1 cellular context compared by ENCODE assay signal in the genomic region with DNA sequence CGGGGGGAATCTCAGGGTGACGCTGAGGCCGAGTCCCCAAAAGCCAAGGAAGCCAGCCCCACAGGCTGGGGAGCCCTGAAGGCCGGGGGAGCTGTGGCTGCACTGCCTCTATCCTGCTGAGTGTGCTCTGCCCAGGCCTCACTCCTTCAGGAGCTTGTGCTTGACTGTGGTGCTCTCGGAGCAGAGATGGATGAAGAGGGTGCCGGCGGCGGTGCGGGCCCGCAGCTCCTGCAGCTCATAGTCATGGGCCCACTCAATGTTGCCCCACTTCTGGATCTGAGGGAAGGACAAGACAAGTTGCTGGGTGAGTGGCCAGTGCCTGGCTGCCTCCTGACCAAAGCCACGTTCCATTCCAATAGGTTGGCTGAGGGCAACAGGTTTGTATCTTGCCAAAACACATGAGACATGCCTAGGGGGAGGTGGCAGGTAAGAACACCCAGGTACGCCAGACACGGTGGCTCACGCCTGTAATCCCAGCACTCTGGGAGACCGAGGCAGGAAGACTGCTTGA.
TF ChIP-seq lines count a peak whose summit lies in the region.

No MANE protein-coding gene starts in this region.

TF ChIP-seq in liver, 16 proteins besides CTCF, POLR2A, EP300 and RAD21:
- TF ChIP-seq GABPA (IDR thresholded peaks at IDR 0.05 in 1 of 2, conservative IDR thresholded peaks at IDR 0.05 in 1 of 2) (no peak), FOXA2 (IDR thresholded peaks at IDR 0.05) (no peak), HNF4G (IDR thresholded peaks at IDR 0.05) (no peak)
- TF ChIP-seq, protein P1, sequence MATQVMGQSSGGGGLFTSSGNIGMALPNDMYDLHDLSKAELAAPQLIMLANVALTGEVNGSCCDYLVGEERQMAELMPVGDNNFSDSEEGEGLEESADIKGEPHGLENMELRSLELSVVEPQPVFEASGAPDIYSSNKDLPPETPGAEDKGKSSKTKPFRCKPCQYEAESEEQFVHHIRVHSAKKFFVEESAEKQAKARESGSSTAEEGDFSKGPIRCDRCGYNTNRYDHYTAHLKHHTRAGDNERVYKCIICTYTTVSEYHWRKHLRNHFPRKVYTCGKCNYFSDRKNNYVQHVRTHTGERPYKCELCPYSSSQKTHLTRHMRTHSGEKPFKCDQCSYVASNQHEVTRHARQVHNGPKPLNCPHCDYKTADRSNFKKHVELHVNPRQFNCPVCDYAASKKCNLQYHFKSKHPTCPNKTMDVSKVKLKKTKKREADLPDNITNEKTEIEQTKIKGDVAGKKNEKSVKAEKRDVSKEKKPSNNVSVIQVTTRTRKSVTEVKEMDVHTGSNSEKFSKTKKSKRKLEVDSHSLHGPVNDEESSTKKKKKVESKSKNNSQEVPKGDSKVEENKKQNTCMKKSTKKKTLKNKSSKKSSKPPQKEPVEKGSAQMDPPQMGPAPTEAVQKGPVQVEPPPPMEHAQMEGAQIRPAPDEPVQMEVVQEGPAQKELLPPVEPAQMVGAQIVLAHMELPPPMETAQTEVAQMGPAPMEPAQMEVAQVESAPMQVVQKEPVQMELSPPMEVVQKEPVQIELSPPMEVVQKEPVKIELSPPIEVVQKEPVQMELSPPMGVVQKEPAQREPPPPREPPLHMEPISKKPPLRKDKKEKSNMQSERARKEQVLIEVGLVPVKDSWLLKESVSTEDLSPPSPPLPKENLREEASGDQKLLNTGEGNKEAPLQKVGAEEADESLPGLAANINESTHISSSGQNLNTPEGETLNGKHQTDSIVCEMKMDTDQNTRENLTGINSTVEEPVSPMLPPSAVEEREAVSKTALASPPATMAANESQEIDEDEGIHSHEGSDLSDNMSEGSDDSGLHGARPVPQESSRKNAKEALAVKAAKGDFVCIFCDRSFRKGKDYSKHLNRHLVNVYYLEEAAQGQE (IDR thresholded peaks at IDR 0.05): no peak
- TF ChIP-seq, protein P2, sequence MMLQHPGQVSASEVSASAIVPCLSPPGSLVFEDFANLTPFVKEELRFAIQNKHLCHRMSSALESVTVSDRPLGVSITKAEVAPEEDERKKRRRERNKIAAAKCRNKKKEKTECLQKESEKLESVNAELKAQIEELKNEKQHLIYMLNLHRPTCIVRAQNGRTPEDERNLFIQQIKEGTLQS (IDR thresholded peaks at IDR 0.05): no peak
